Comparison of ENCODE assay signal across 9 cellular contexts in genomic region chr5:159458217-159458711, GRCh38.
DNase-seq lines count a peak whose midpoint lies in the region; ATAC-seq and TF ChIP-seq lines count a peak whose summit lies in the region.
"Had no signal": no experiment of that assay in that cellular context is flagged by ENCODE, and none has a peak within 500 bp of the region (broad histone marks: within the 10 kb centered on the region; RNA-seq: fewer than 3 reads in every experiment).

No MANE protein-coding gene starts in this region.

- TF ChIP-seq EP300 in sigmoid colon (IDR thresholded peaks at IDR 0.05), result no peak

- no peak overlapping the region for H3K27ac Mint-ChIP-seq in endodermal cell

- no peaks in the 10 kb centered on the region for H3K36me3 Mint-ChIP-seq in endodermal cell (ENCODE audit: low read depth)

- peak; percentile 44 for ATAC-seq in GM18511 (IDR thresholded peaks at IDR 0.05; ENCODE audit: unreplicated experiment)
- peak; percentile 43 for ATAC-seq in GM21447 (IDR thresholded peaks at IDR 0.05; ENCODE audit: unreplicated experiment)
- peak; percentile 43 for ATAC-seq in HG03439 (IDR thresholded peaks at IDR 0.05; ENCODE audit: unreplicated experiment)
- no peak for ATAC-seq in Right ventricle myocardium superior (ENCODE audit: poor library complexity)

- H3K4me1 ChIP-seq in endodermal cell (ENCODE audit: control insufficient read depth, insufficient read depth, low read length) (peaks cover under 1% of the 10 kb centered on the region), sigmoid colon (peaks cover 0 to 5% (median 0%) of the 10 kb centered on the region in 4 donors)

- 80 to 93% methylated on average over 2 to 4 of the region's 4 CpGs for WGBS in endodermal cell (ENCODE audit: insufficient coverage in 1 of 2, insufficient read length in 1 of 2), 2 experiments
- 75 to 82% methylated on average over 4 of the region's 4 CpGs for WGBS in sigmoid colon, 2 donors

- intact Hi-C loops in sigmoid colon (cut with DNase I), result no loop called here
- intact Hi-C loops in posterior vena cava (cut with DNase I), result no loop called here
- intact Hi-C loops in Right ventricle myocardium superior (cut with DNase I), result no loop called here

- peaks cover 6% of the 10 kb centered on the region for H3K4me1 Mint-ChIP-seq in endodermal cell

- H3K27me3 Mint-ChIP-seq in endodermal cell (ENCODE audit: insufficient read depth), result peaks cover 6% of the 10 kb centered on the region

- no peak overlapping the region for H3K4me3 ChIP-seq in endodermal cell (ENCODE audit: low read length)
- no peak overlapping the region for H3K4me3 ChIP-seq in sigmoid colon

- DNase-seq in endodermal cell (peak; percentile 10), substantia nigra (lab: John Stamatoyannopoulos, UW) (no peak), sigmoid colon (no peak), posterior vena cava (ENCODE audit: low spot score) (no peak), Right ventricle myocardium superior (no peak)
- DNase-seq: NCI-H1105 had no signal

- H3K9me3 Mint-ChIP-seq in endodermal cell, result no peaks in the 10 kb centered on the region

- no peak overlapping the region for H3K4me3 Mint-ChIP-seq in endodermal cell

- H3K27me3 ChIP-seq in endodermal cell (ENCODE audit: control insufficient read depth, insufficient read depth, low read length, poor library complexity, severe bottlenecking) (no peaks in the 10 kb centered on the region), sigmoid colon (no peaks in the 10 kb centered on the region)

- H3K27ac ChIP-seq in endodermal cell (ENCODE audit: low read depth, low read length) (no peak overlapping the region), substantia nigra (ENCODE audit: low read depth, low read length, poor library complexity, severe bottlenecking) (no peak overlapping the region), sigmoid colon (no peak overlapping the region)

- no peak for TF ChIP-seq POLR2A in sigmoid colon (IDR thresholded peaks at IDR 0.05)

- H3K9ac ChIP-seq in endodermal cell (ENCODE audit: extremely low read depth, low read length, poor library complexity, severe bottlenecking), result no peak overlapping the region

- H3K36me3 ChIP-seq in endodermal cell (ENCODE audit: control insufficient read depth, insufficient read depth, low read length) (no peaks in the 10 kb centered on the region), sigmoid colon (no peaks in the 10 kb centered on the region)

- H3K9me3 ChIP-seq in endodermal cell (ENCODE audit: control insufficient read depth, low read length) (no peaks in the 10 kb centered on the region), sigmoid colon (no peaks in the 10 kb centered on the region)

- TF ChIP-seq CTCF in endodermal cell (conservative IDR thresholded peaks at IDR 0.05) (no peak), sigmoid colon (IDR thresholded peaks at IDR 0.05) (no peak)
